Comparison of ENCODE assay signal across 19 cellular contexts in the genomic region with DNA sequence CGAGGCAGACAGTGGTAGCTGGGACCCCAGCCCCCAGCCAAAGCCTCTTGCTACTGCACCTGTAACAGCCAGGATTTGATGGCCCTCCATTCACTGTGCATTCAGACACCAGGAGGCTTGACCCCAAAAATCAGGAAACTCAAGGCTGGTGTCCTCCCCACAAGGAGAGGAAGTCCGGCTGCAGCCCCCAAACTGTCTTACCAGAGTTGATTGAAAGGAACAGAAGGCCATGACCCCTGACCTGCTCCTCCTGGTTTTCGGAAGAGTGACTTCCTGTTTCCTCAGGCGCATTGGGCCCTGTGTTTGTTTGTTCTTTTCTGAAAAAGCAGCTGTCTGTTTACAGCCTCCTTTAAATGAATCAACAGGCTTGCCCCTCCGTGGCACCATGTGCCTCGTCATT.
DNase-seq lines count a peak whose midpoint lies in the region; ATAC-seq, FAIRE-seq and TF ChIP-seq lines count a peak whose summit lies in the region.
"Had no signal": no experiment of that assay in that cellular context is flagged by ENCODE, and none has a peak within 500 bp of the region (broad histone marks: within the 10 kb centered on the region; RNA-seq: fewer than 3 reads in every experiment).

No MANE protein-coding gene starts in this region.

- H3K4me1 ChIP-seq in left ventricle myocardium inferior = peaks cover 63% of the 10 kb centered on the region
- H3K4me1 ChIP-seq in K562 (replicated peaks in 1 of 2; ENCODE audit: control insufficient read depth in 2 of 2, insufficient read depth in 2 of 2, low read length in 2 of 2) = peaks cover 0 to 3% of the 10 kb centered on the region in 2 experiments; a peak in 2 of 5 replicates
- peaks cover 3% of the 10 kb centered on the region for H3K4me1 ChIP-seq in neural progenitor cell
- H3K4me1 ChIP-seq: SJCRH30 had no signal

- H3F3A ChIP-seq in neural progenitor cell (ENCODE audit: low read depth) = no peaks in the 10 kb centered on the region

- no peak for TF ChIP-seq EP300 in K562 (IDR thresholded peaks at IDR 0.05; ENCODE audit: low read length)

- POLR2A ChIA-PET in K562 (lab: Yijun Ruan, JAX) = interaction anchor here (0.7 to 1.6 kb wide), 2 partner anchors 10 to 18 kb away, joined by 3 to 4 read pairs; no protein-coding TSS in a partner anchor

- CTCF ChIA-PET in K562 (lab: Yijun Ruan, JAX; ENCODE audit: low intra/inter-chr PET ratio) = no interaction called here

- in situ Hi-C loops in K562 (cut with MboI) = no loop called here

- no peak overlapping the region for H3K4me2 ChIP-seq in K562 (ENCODE audit: insufficient read depth, low read length)
- no peak overlapping the region for H3K4me2 ChIP-seq in neural progenitor cell

- WGBS in K562 (ENCODE audit: insufficient coverage, low coverage, missing lambda C conversion rate) = 52% methylated on average over 4 of the region's 6 CpGs

- H3K79me2 ChIP-seq in K562 (ENCODE audit: control insufficient read depth, insufficient read depth, low read length) (no peaks in the 10 kb centered on the region), neural progenitor cell (ENCODE audit: low read depth) (no peaks in the 10 kb centered on the region)

- no peak overlapping the region for H2AFZ ChIP-seq in K562 (ENCODE audit: low read depth, low read length)
- no peak overlapping the region for H2AFZ ChIP-seq in neural progenitor cell (replicated peaks)

- H3K9me1 ChIP-seq in K562 (ENCODE audit: control insufficient read depth, insufficient read depth, low read length) = no peaks in the 10 kb centered on the region

- H3K4me3 Mint-ChIP-seq in neural progenitor cell = no peak overlapping the region
- H3K4me3 Mint-ChIP-seq in activated CD4-positive, alpha-beta T cell treated with anti-CD3 and anti-CD28 coated beads, Interleukin-2, amount 10 ng/mL, durations not matched to agents 24 days and 14 days = no peak overlapping the region
- H3K4me3 Mint-ChIP-seq: activated CD4-positive, alpha-beta memory T cell treated with anti-CD3 and anti-CD28 coated beads, Interleukin-2, amount 10 ng/mL, durations not matched to agents 7 days and 5 days; activated naive CD8-positive, alpha-beta T cell; activated T-cell treated with anti-CD3 and anti-CD28 coated beads, Interleukin-2, amount 50 U/mL, for 4 hours; T-helper 17 cell had no signal

- peaks cover 58% of the 10 kb centered on the region for H3K36me3 Mint-ChIP-seq in neural progenitor cell
- H3K36me3 Mint-ChIP-seq in activated CD4-positive, alpha-beta T cell treated with anti-CD3 and anti-CD28 coated beads, Interleukin-2, amount 10 ng/mL, durations not matched to agents 24 days and 14 days (ENCODE audit: low read depth) = peaks cover 31% of the 10 kb centered on the region

- H3K27me3 ChIP-seq in left ventricle myocardium inferior (ENCODE audit: low read depth) (no peaks in the 10 kb centered on the region), K562 (ENCODE audit: control insufficient read depth in 2 of 2, insufficient read depth in 2 of 2, low read length in 2 of 2) (no peaks in the 10 kb centered on the region), neural progenitor cell (no peaks in the 10 kb centered on the region)
- H3K27me3 ChIP-seq: SJCRH30 had no signal

- no peak for TF ChIP-seq CTCF in left ventricle myocardium inferior (IDR thresholded peaks at IDR 0.05; ENCODE audit: borderline replicate concordance)
- no peak for TF ChIP-seq CTCF in K562 (IDR thresholded peaks at IDR 0.05 in 2 of 3, conservative IDR thresholded peaks at IDR 0.05 in 1 of 3; ENCODE audit: insufficient read depth in 2 of 3, low read depth in 1 of 3, low read length in 3 of 3)
- TF ChIP-seq CTCF in neural progenitor cell (IDR thresholded peaks at IDR 0.05) = no peak

- H3K4me3 ChIP-seq in left ventricle myocardium inferior = no peak overlapping the region
- no peak overlapping the region for H3K4me3 ChIP-seq in K562
- H3K4me3 ChIP-seq in neural progenitor cell = no peak overlapping the region
- H3K4me3 ChIP-seq: SJCRH30 had no signal

- ATAC-seq in Right ventricle myocardium superior (ENCODE audit: poor library complexity) = no peak
- no peak for ATAC-seq in K562
- ATAC-seq in sciatic nerve = no peak
- ATAC-seq: activated T-cell treated with anti-CD3 and anti-CD28 coated beads, Interleukin-2, amount 50 U/mL, for 4 hours; left colon; T-helper 17 cell had no signal

- H3K9me3 Mint-ChIP-seq in neural progenitor cell = no peaks in the 10 kb centered on the region
- no peaks in the 10 kb centered on the region for H3K9me3 Mint-ChIP-seq in activated CD4-positive, alpha-beta T cell treated with anti-CD3 and anti-CD28 coated beads, Interleukin-2, amount 10 ng/mL, durations not matched to agents 24 days and 14 days
- H3K9me3 Mint-ChIP-seq: activated CD4-positive, alpha-beta memory T cell treated with anti-CD3 and anti-CD28 coated beads, Interleukin-2, amount 10 ng/mL, durations not matched to agents 7 days and 5 days; activated T-cell treated with anti-CD3 and anti-CD28 coated beads, Interleukin-2, amount 50 U/mL, for 4 hours; CD8-positive, alpha-beta memory T cell had no signal

- H3K27ac ChIP-seq in left ventricle myocardium inferior (replicated peaks) (peak overlapping the region; percentile 86), K562 (ENCODE audit: extremely low read depth, low read depth, low read length) (no peak overlapping the region), neural progenitor cell (no peak overlapping the region)
- H3K27ac ChIP-seq: SJCRH30 had no signal

- H3K9me3 ChIP-seq in left ventricle myocardium inferior (replicated peaks) (no peaks in the 10 kb centered on the region), K562 (replicated peaks; ENCODE audit: control insufficient read depth, insufficient read depth, low read depth, low read length) (no peaks in the 10 kb centered on the region), neural progenitor cell (ENCODE audit: low read depth) (no peaks in the 10 kb centered on the region)
- H3K9me3 ChIP-seq: SJCRH30 had no signal

- H3K27ac Mint-ChIP-seq in neural progenitor cell = peak overlapping the region; percentile 72
- no peak overlapping the region for H3K27ac Mint-ChIP-seq in activated CD4-positive, alpha-beta T cell treated with anti-CD3 and anti-CD28 coated beads, Interleukin-2, amount 10 ng/mL, durations not matched to agents 24 days and 14 days
- H3K27ac Mint-ChIP-seq: activated CD4-positive, alpha-beta memory T cell treated with anti-CD3 and anti-CD28 coated beads, Interleukin-2, amount 10 ng/mL, durations not matched to agents 7 days and 5 days had no signal

- TF ChIP-seq RAD21 in K562 (CRISPR knock-in tag; conservative IDR thresholded peaks at IDR 0.05 in 1 of 2, IDR thresholded peaks at IDR 0.05 in 1 of 2) = no peak

- no peak for FAIRE-seq in K562 (lab: Jason Lieb, UNC)
- no peak for FAIRE-seq in RCC 7860 (lab: Jason Lieb, UNC)

- peaks cover 51% of the 10 kb centered on the region for H3K36me3 ChIP-seq in left ventricle myocardium inferior
- H3K36me3 ChIP-seq in K562 (ENCODE audit: control insufficient read depth, insufficient read depth, low read length) = peaks cover 4% of the 10 kb centered on the region; the same call in 2 of the 3 replicates
- no peaks in the 10 kb centered on the region for H3K36me3 ChIP-seq in neural progenitor cell
- H3K36me3 ChIP-seq: SJCRH30 had no signal

- H3K9ac ChIP-seq in K562 (ENCODE audit: insufficient read depth in 1 of 2, low read depth in 2 of 2, low read length in 2 of 2) (no peak overlapping the region; a peak in 1 of 4 replicates), neural progenitor cell (no peak overlapping the region)

- no peak for DNase-seq in left ventricle myocardium inferior
- no peak for DNase-seq in Right ventricle myocardium superior
- no peak for DNase-seq in K562 (ENCODE audit: extremely low read depth in 1 of 4, low spot score in 3 of 4)
- no peak for DNase-seq in neural progenitor cell (ENCODE audit: low spot score)
- DNase-seq in RCC 7860 (ENCODE audit: low spot score) = no peak
- DNase-seq in sciatic nerve (ENCODE audit: low spot score) = no peak
- DNase-seq in activated CD4-positive, alpha-beta T cell treated with anti-CD3 and anti-CD28 coated beads, Interleukin-2, amount 10 ng/mL, durations not matched to agents 24 days and 14 days = no peak
- DNase-seq: activated CD4-positive, alpha-beta memory T cell treated with anti-CD3 and anti-CD28 coated beads, Interleukin-2, amount 10 ng/mL, durations not matched to agents 7 days and 5 days; activated T-cell treated with anti-CD3 and anti-CD28 coated beads, Interleukin-2, amount 50 U/mL, for 4 hours; CD8-positive, alpha-beta memory T cell; DMS79; H7; KG1; left colon; NCI-H1694 treated with DMSO at 0.1 percent for 48 hours; NCI-H82; SJCRH30; T-helper 17 cell had no signal

- peaks cover 19% of the 10 kb centered on the region for H3K4me1 Mint-ChIP-seq in neural progenitor cell
- H3K4me1 Mint-ChIP-seq in activated CD4-positive, alpha-beta T cell treated with anti-CD3 and anti-CD28 coated beads, Interleukin-2, amount 10 ng/mL, durations not matched to agents 24 days and 14 days = peaks cover 9% of the 10 kb centered on the region

- no TSS peak for BruUV-seq in K562 (replicated peaks; lab: Mats Ljungman, UMichigan)

- H3K27me3 Mint-ChIP-seq in neural progenitor cell (ENCODE audit: insufficient read depth, low read depth) = no peaks in the 10 kb centered on the region
- H3K27me3 Mint-ChIP-seq in activated CD4-positive, alpha-beta T cell treated with anti-CD3 and anti-CD28 coated beads, Interleukin-2, amount 10 ng/mL, durations not matched to agents 24 days and 14 days = no peaks in the 10 kb centered on the region
- H3K27me3 Mint-ChIP-seq: activated CD4-positive, alpha-beta memory T cell treated with anti-CD3 and anti-CD28 coated beads, Interleukin-2, amount 10 ng/mL, durations not matched to agents 7 days and 5 days; activated naive CD8-positive, alpha-beta T cell; T-helper 17 cell had no signal

- intact Hi-C loops in left ventricle myocardium inferior (cut with micrococcal nuclease) (loop anchor here (5.0 kb wide), 1 partner anchor 112 kb away; the partner anchor contains the start of gene RNF144A), Right ventricle myocardium superior (cut with DNase I) (no loop called here), K562 (cut with micrococcal nuclease) (no loop called here), sciatic nerve (cut with DNase I) (no loop called here)
- intact Hi-C loops in activated CD4-positive, alpha-beta T cell treated with anti-CD3 and anti-CD28 coated beads, Interleukin-2, amount 10 ng/mL, durations not matched to agents 24 days and 14 days (cut with micrococcal nuclease) = no loop called here

- TF ChIP-seq POLR2A in K562 (conservative IDR thresholded peaks at IDR 0.05) = no peak

- no peaks in the 10 kb centered on the region for H4K20me1 ChIP-seq in K562 (replicated peaks; ENCODE audit: control insufficient read depth, insufficient read depth, low read length)
- no peaks in the 10 kb centered on the region for H4K20me1 ChIP-seq in neural progenitor cell (ENCODE audit: low read depth)

TF ChIP-seq in K562, 482 proteins besides CTCF, POLR2A, EP300 and RAD21:
- no peak for TF ChIP-seq BRD4 (IDR thresholded peaks at IDR 0.05)
- 0 out of 2 replicates have a peak, but pooled peaks have one; percentile 53 for TF ChIP-seq SPI1 (IDR thresholded peaks at IDR 0.05; ENCODE audit: borderline replicate concordance, low read depth, low read length)
- TF ChIP-seq NR2C1 (IDR thresholded peaks at IDR 0.05) = 0 out of 2 replicates have a peak, but pooled peaks have one; percentile 28
- no peak; the same call in 1 of the 2 replicates for TF ChIP-seq NR2C1 (tag; IDR thresholded peaks at IDR 0.05)
